ENCODE assay signal across 2 cellular contexts in the genomic region with DNA sequence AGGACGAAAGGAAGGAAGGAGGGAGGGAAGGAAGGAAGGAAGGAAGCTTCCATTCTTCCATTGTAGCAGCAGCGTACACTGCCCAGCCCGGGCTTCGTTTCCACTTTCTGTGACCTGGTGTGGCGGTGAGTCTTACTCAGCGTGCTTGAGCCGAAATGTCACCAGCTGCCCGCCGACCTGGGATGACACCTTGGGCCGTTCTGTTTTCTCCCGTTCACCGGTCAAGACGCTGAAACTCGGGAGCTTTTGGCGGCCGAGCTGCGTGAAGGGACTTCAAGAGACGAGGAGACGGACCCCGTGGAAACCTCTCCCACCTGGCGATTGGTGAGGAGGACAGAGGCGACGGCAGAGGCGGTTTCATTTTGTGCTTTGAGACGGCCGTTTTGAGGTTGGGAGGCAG.
TF ChIP-seq lines count a peak whose summit lies in the region.

No MANE protein-coding gene starts in this region.

TF ChIP-seq in IMR-90, 13 proteins besides CTCF, POLR2A, EP300 and RAD21:
- no peak for TF ChIP-seq MXI1 (IDR thresholded peaks at IDR 0.05; ENCODE audit: borderline replicate concordance, low read depth, low read length)
- no peak for TF ChIP-seq MAFK (IDR thresholded peaks at IDR 0.05; ENCODE audit: low read depth, low read length)
- no peak for TF ChIP-seq RCOR1 (IDR thresholded peaks at IDR 0.05; ENCODE audit: insufficient replicate concordance, low read length)
- no peak for TF ChIP-seq SMC3 (IDR thresholded peaks at IDR 0.05; ENCODE audit: low read depth, low read length)
- TF ChIP-seq BHLHE40 (IDR thresholded peaks at IDR 0.05; ENCODE audit: low read depth, low read length), result no peak

TF ChIP-seq in H1, 55 proteins besides CTCF, POLR2A, EP300 and RAD21:
- TF ChIP-seq RBBP5 (IDR thresholded peaks at IDR 0.05; ENCODE audit: borderline replicate concordance, low read depth, low read length), result no peak
- TF ChIP-seq CTBP2 (IDR thresholded peaks at IDR 0.05; ENCODE audit: borderline replicate concordance, insufficient read depth, insufficient read length, low read length), result no peak
- TF ChIP-seq, protein P1, sequence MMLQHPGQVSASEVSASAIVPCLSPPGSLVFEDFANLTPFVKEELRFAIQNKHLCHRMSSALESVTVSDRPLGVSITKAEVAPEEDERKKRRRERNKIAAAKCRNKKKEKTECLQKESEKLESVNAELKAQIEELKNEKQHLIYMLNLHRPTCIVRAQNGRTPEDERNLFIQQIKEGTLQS (IDR thresholded peaks at IDR 0.05; ENCODE audit: insufficient read depth, low read depth, low read length), result no peak
- TF ChIP-seq PHF8 (conservative IDR thresholded peaks at IDR 0.05; ENCODE audit: low read depth, low read length), result no peak
TF ChIP-seq in H1: peak in this region for 0.
